In the genomic region with DNA sequence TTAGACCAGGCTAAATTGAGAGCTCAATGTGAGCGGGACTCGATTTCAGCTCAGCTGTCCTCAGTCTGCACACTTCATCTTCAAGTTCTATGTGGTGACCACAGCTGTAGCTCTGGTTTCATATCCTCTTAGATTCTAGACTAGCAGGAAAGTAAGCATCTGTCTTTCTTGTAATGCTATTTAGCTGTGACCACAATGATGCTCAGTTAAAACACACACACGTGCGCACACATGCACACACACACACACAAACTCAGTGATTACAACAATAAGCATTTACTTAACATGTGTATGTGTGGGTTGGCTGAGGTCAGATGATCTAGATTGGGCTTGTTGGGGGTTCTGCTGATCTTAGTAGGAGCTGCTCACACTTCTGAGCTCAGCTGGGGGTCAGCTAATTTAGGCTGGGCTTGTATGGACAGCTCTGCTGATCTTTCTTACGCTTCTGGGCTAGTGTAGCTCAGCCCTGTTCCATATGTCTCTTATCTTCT, we compare ENCODE assay signal across 8 cellular contexts.
DNase-seq lines count a peak whose midpoint lies in the region; ATAC-seq, FAIRE-seq and TF ChIP-seq lines count a peak whose summit lies in the region.

No MANE protein-coding gene starts in this region.

- no peaks in the 10 kb centered on the region for H4K20me1 ChIP-seq in astrocyte (ENCODE audit: insufficient read depth, low read length)

- H3K4me1 ChIP-seq in astrocyte (ENCODE audit: insufficient read depth, low read length) (peaks cover 6% of the 10 kb centered on the region), stomach (peaks cover 0 to 12% (median 0%) of the 10 kb centered on the region in 4 donors)

- no peak overlapping the region for H3K4me2 ChIP-seq in astrocyte (ENCODE audit: low read length)

- peaks cover 2% of the 10 kb centered on the region for H3K9me3 Mint-ChIP-seq in astrocyte (ENCODE audit: unreplicated experiment)

- H3K36me3 ChIP-seq in astrocyte (ENCODE audit: insufficient read depth, low read length) (no peaks in the 10 kb centered on the region), stomach (no peaks in the 10 kb centered on the region)

- H3K27ac ChIP-seq in astrocyte (ENCODE audit: low read depth, low read length) (no peak overlapping the region), stomach (no peak overlapping the region)

- H3K27me3 ChIP-seq in astrocyte (ENCODE audit: insufficient read depth, low read length) (no peaks in the 10 kb centered on the region), stomach (no peaks in the 10 kb centered on the region)

- FAIRE-seq in astrocyte (lab: Jason Lieb, UNC) (no peak), D721Med (lab: Jason Lieb, UNC) (no peak)

- ATAC-seq in GM19438 (IDR thresholded peaks at IDR 0.05; ENCODE audit: low read depth, unreplicated experiment) = peak; percentile 99
- ATAC-seq in HG03103 (IDR thresholded peaks at IDR 0.05; ENCODE audit: low read depth, unreplicated experiment) = peak; percentile 98

- peaks cover 2% of the 10 kb centered on the region for H3K36me3 Mint-ChIP-seq in astrocyte (ENCODE audit: low read depth, unreplicated experiment)

- H3K4me3 ChIP-seq in astrocyte (ENCODE audit: insufficient read depth, low read depth, low read length) = no peak overlapping the region
- no peak overlapping the region for H3K4me3 ChIP-seq in stomach

- whole genome bisulfite sequencing in stomach, 5 donors = 68 to 84% (median 80%) methylated on average over 5 of the region's 5 CpGs

- peaks cover 50% of the 10 kb centered on the region for H3K4me1 Mint-ChIP-seq in astrocyte (ENCODE audit: low read depth, unreplicated experiment)

- no peaks in the 10 kb centered on the region for H3K9me3 ChIP-seq in astrocyte (ENCODE audit: insufficient read depth, low read depth, low read length)
- H3K9me3 ChIP-seq in stomach = no peaks in the 10 kb centered on the region

- no peak overlapping the region for H2AFZ ChIP-seq in astrocyte (ENCODE audit: low read depth, low read length)

- H3K79me2 ChIP-seq in astrocyte (ENCODE audit: insufficient read depth, low read length) = no peaks in the 10 kb centered on the region

- no peak for TF ChIP-seq CTCF in astrocyte (IDR thresholded peaks at IDR 0.05; ENCODE audit: insufficient read depth, low read depth, low read length)
- TF ChIP-seq CTCF in stomach (IDR thresholded peaks at IDR 0.05) = no peak
- no peak for TF ChIP-seq CTCF in D721Med (IDR thresholded peaks at IDR 0.05; ENCODE audit: insufficient read depth, missing control alignments)

- peak; percentile 74 for DNase-seq in CD1c-positive myeloid dendritic cell (ENCODE audit: extremely low spot score)
- DNase-seq in astrocyte (ENCODE audit: low read depth) = peak; percentile 32
- no peak for DNase-seq in stomach
- no peak for DNase-seq in D721Med (ENCODE audit: insufficient read length, low spot score)
- DNase-seq in DMS153 (lab: John Stamatoyannopoulos, UW) = no peak
- DNase-seq in Ammon's horn (ENCODE audit: low spot score) = no peak

- no peaks in the 10 kb centered on the region for H3K27me3 Mint-ChIP-seq in astrocyte (ENCODE audit: low read depth, unreplicated experiment)

- peak overlapping the region; percentile 64 for H3K27ac Mint-ChIP-seq in astrocyte (ENCODE audit: unreplicated experiment)

- TF ChIP-seq POLR2A in stomach (IDR thresholded peaks at IDR 0.05) = no peak

- H3K4me3 Mint-ChIP-seq in astrocyte (ENCODE audit: unreplicated experiment) = no peak overlapping the region

- intact Hi-C loops in stomach (cut with DNase I; ENCODE audit: low total_unique reads) = no loop called here

- no peak for TF ChIP-seq EP300 in stomach (IDR thresholded peaks at IDR 0.05)

- H3K9ac ChIP-seq in astrocyte (ENCODE audit: low read length) = no peak overlapping the region

Comparison
In these comparisons a context has a peak if more than half of its experiments do, and no peak if none do; other contexts are left out.
1. DNase-seq: peak in CD1c-positive myeloid dendritic cell (single experiment) and astrocyte (single experiment); none in stomach (single experiment), D721Med (single experiment), DMS153 (single experiment) and Ammon's horn (single experiment).